ENCODE assay signal across 25 cellular contexts in genomic region chr3:12131351-12131750, GRCh38. TPM values are rescaled to one million over a fixed set of nuclear protein-coding genes. Genes with fewer than 3 reads are reported as not detected.
"Had no signal": no experiment of that assay in that cellular context is flagged by ENCODE, and none has a peak within 500 bp of the region (broad histone marks: within the 10 kb centered on the region; RNA-seq: fewer than 3 reads in every experiment).

No MANE protein-coding gene starts in this region.

- DNase-seq: naive thymus-derived CD8-positive, alpha-beta T cell; nephron progenitor cell; pancreas; posterior cingulate gyrus; psoas muscle; right cardiac atrium; right lobe of liver; sigmoid colon; small intestine; stimulated activated CD4-positive, alpha-beta T cell treated with anti-CD3 and anti-CD28 coated beads, Interleukin-15, amount 100 ng/mL, for 24 hours; stimulated activated CD4-positive, alpha-beta T cell treated with anti-CD3 and anti-CD28 coated beads, Interleukin-2, amount 100 ng/mL, for 24 hours; stimulated activated CD4-positive, alpha-beta T cell treated with anti-CD3 and anti-CD28 coated beads, Interleukin-2, amount 100 ng/mL, for 48 hours; stimulated activated CD4-positive, alpha-beta T cell treated with anti-CD3 and anti-CD28 coated beads, Interleukin-4, amount 100 ng/mL, for 24 hours; stimulated activated naive B cell treated with anti-CD40 and anti-IgM and Interleukin-4, amounts not matched to agents 10 μg/mL and 1 μg/mL and 100 μg/mL, for 72 hours; stimulated activated naive CD4-positive, alpha-beta T cell treated with Interleukin-2 at 50 U/mL for 16 hours; stomach; testis; tibial artery; transverse colon; upper lobe of right lung; uterus had no signal

- FAIRE-seq: pancreas, small intestine had no signal

- H3K4me3 ChIP-seq: pancreas, psoas muscle, right lobe of liver, sigmoid colon, stomach, suprapubic skin, testis, tibial artery, transverse colon, upper lobe of right lung, uterus had no signal

- H3K4me1 ChIP-seq: pancreas, psoas muscle, right lobe of liver, sigmoid colon, suprapubic skin, testis, upper lobe of right lung, uterus had no signal

- H3K36me3 ChIP-seq: neutrophil, pancreas, right lobe of liver, sigmoid colon, stomach, suprapubic skin, tibial artery, transverse colon, upper lobe of right lung, uterus had no signal

- H3K9me3 ChIP-seq: neutrophil, pancreas, psoas muscle, right lobe of liver, sigmoid colon, stomach, suprapubic skin, testis, tibial artery, transverse colon, upper lobe of right lung, uterus had no signal

- H3K27ac ChIP-seq: neutrophil, pancreas, psoas muscle, right lobe of liver, sigmoid colon, stomach, suprapubic skin, testis, tibial artery, transverse colon, upper lobe of right lung, uterus had no signal

- H3K27me3 ChIP-seq: pancreas, right lobe of liver, suprapubic skin, testis, uterus had no signal

RNA-seq across cellular contexts. Expression of gene TIMP4, which starts 27.4 kb away (rescaled TPM):
- total RNA-seq: naive thymus-derived CD8-positive, alpha-beta T cell; natural killer cell treated with Interleukin-12 subunit alpha and Interleukin-12 subunit beta and Interleukin-15 and Interleukin-18, amount 100 ng/mL, for 72 hours; progenitor cell of endocrine pancreas had no signal
- polyA plus RNA-seq: naive thymus-derived CD8-positive, alpha-beta T cell had no signal
